ENCODE assay signal across 1 cellular context in genomic region chr3:156674046-156674910, GRCh38.
TF ChIP-seq lines count a peak whose summit lies in the region.

TSS of gene TIPARP (plus strand) at chr3:156674590. CDS start at chr3:156677698, 3,108 bp downstream.

TF ChIP-seq in HepG2, 621 proteins besides CTCF, POLR2A, EP300 and RAD21 (continued from another document and continues in another):
- TF ChIP-seq ZNF142 (CRISPR knock-in tag; IDR thresholded peaks at IDR 0.05) (peak; percentile 79; the same call in 1 of the 2 replicates), IKZF5 (CRISPR knock-in tag; IDR thresholded peaks at IDR 0.05) (peak; percentile 80), AHR (CRISPR knock-in tag; IDR thresholded peaks at IDR 0.05) (peak; percentile 67; the same call in 1 of the 2 replicates), ZNF280D (CRISPR knock-in tag; IDR thresholded peaks at IDR 0.05) (peak; percentile 97), ZHX2 (IDR thresholded peaks at IDR 0.05; ENCODE audit: low read depth) (0 out of 2 replicates have a peak, but pooled peaks have one; percentile 8), ZHX2 (CRISPR knock-in tag; IDR thresholded peaks at IDR 0.05; ENCODE audit: borderline replicate concordance) (no peak), KLF16 (CRISPR knock-in tag; IDR thresholded peaks at IDR 0.05) (peak in 1 of 2 experiments; percentile 93; a peak in 2 of 4 replicates), SKI (IDR thresholded peaks at IDR 0.05; ENCODE audit: partially characterized antibody) (peak; percentile 94), MAF1 (CRISPR knock-in tag; IDR thresholded peaks at IDR 0.05; ENCODE audit: borderline replicate concordance) (no peak), STAG1 (CRISPR knock-in tag; IDR thresholded peaks at IDR 0.05) (peak; percentile 67), RARA (CRISPR knock-in tag; IDR thresholded peaks at IDR 0.05) (peak; percentile 51; the same call in 1 of the 2 replicates), PITX1 (CRISPR knock-in tag; IDR thresholded peaks at IDR 0.05) (peak; percentile 81), SRSF9 (IDR thresholded peaks at IDR 0.05; ENCODE audit: borderline replicate concordance, insufficient read depth, low read depth, low read length, poor library complexity, severe bottlenecking) (no peak), ZNF652 (CRISPR knock-in tag; IDR thresholded peaks at IDR 0.05; ENCODE audit: borderline replicate concordance, low read depth) (no peak; the same call in 1 of the 2 replicates), ZNF136 (CRISPR knock-in tag; IDR thresholded peaks at IDR 0.05; ENCODE audit: low read depth) (no peak), ZBTB8A (CRISPR knock-in tag; IDR thresholded peaks at IDR 0.05; ENCODE audit: borderline replicate concordance, low read depth) (0 out of 2 replicates have a peak, but pooled peaks have one; percentile 72), ZNF580 (CRISPR knock-in tag; IDR thresholded peaks at IDR 0.05; ENCODE audit: borderline replicate concordance, low read depth) (peak; percentile 87; the same call in 1 of the 2 replicates), KMT2B (CRISPR knock-in tag; IDR thresholded peaks at IDR 0.05) (peak; percentile 76), CREB1 (IDR thresholded peaks at IDR 0.05) (peak; percentile 50), CREB1 (CRISPR knock-in tag; IDR thresholded peaks at IDR 0.05) (peak; percentile 70), ZNF670 (CRISPR knock-in tag; IDR thresholded peaks at IDR 0.05; ENCODE audit: borderline replicate concordance) (peak; percentile 28; the same call in 1 of the 2 replicates), HIC2 (CRISPR knock-in tag; IDR thresholded peaks at IDR 0.05; ENCODE audit: low read depth) (peak; percentile 42; the same call in 1 of the 2 replicates), SRY (CRISPR knock-in tag; IDR thresholded peaks at IDR 0.05) (peak; percentile 73; the same call in 1 of the 2 replicates), TBX3 (IDR thresholded peaks at IDR 0.05; ENCODE audit: borderline replicate concordance) (peak; percentile 73; the same call in 1 of the 2 replicates), SALL1 (CRISPR knock-in tag; IDR thresholded peaks at IDR 0.05) (peak; percentile 99), MLXIP (CRISPR knock-in tag; IDR thresholded peaks at IDR 0.05; ENCODE audit: borderline replicate concordance) (no peak), HOXD1 (CRISPR knock-in tag; IDR thresholded peaks at IDR 0.05) (peak; percentile 62; the same call in 1 of the 2 replicates), SIN3B (IDR thresholded peaks at IDR 0.05; ENCODE audit: low read length) (no peak), ZNF501 (CRISPR knock-in tag; IDR thresholded peaks at IDR 0.05) (peak; percentile 97), ZBTB14 (CRISPR knock-in tag; IDR thresholded peaks at IDR 0.05) (peak; percentile 89), KLF15 (CRISPR knock-in tag; IDR thresholded peaks at IDR 0.05; ENCODE audit: borderline replicate concordance) (no peak; the same call in 1 of the 2 replicates), RBM22 (optimal IDR thresholded peaks at IDR 0.05; ENCODE audit: low read length) (no peak)
